8 cellular contexts compared by ENCODE assay signal in the genomic region with DNA sequence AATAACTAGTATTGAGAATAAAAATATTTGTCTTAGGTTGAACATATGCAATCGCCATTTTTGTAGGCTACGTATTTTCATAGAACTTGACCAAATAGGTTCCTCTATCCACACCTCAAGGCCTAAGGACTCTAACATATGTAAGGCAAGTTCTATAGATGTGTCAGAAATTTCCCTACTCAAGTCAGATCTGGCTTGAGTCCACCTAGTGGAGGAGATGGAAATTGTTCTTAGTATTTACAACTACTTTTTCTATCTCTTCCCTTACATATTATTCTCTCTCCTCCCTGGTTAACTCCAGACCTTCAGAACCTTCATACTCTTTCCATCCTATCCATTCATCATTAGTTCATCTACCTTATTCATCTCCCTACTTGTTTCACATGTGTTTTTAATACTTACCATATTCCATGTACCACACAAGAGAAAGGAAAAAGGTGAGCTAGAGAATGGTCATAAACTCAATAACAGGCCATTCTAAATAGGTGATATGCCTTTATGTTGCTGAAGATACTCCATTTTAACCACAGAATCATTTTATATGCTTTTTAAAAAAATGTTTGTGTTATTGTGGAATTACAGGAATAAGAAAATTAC.
DNase-seq lines count a peak whose midpoint lies in the region; ATAC-seq, FAIRE-seq and TF ChIP-seq lines count a peak whose summit lies in the region.

No MANE protein-coding gene starts in this region.

- TF ChIP-seq POLR2A in GM12891 (IDR thresholded peaks at IDR 0.05; ENCODE audit: low read depth, low read length), result no peak

- FAIRE-seq in GM12891 (lab: Jason Lieb, UNC), result peak; percentile 77

- peak; percentile 87 for ATAC-seq in HG02588 (IDR thresholded peaks at IDR 0.05; ENCODE audit: unreplicated experiment)

- H3K27ac ChIP-seq in caudate nucleus (ENCODE audit: low read depth, low read length), result no peak overlapping the region

- DNase-seq in AG08396 (ENCODE audit: low spot score), result peak; percentile 14
- DNase-seq in GM12891 (ENCODE audit: insufficient read length, low spot score), result peak; percentile 5
- peak; percentile 50 for DNase-seq in MV-4-11 (lab: John Stamatoyannopoulos, UW)
- peak; percentile 60 for DNase-seq in amniotic epithelial cell (ENCODE audit: low read depth)
- peak; percentile 34 for DNase-seq in kidney glomerular epithelial cell (lab: John Stamatoyannopoulos, UW)
- DNase-seq in caudate nucleus (lab: John Stamatoyannopoulos, UW), result no peak
- DNase-seq in mucosa of gallbladder (ENCODE audit: low spot score), result no peak

TF ChIP-seq in GM12891, 5 proteins besides CTCF, POLR2A, EP300 and RAD21:
- TF ChIP-seq TAF1 (IDR thresholded peaks at IDR 0.05; ENCODE audit: low read depth, low read length) (no peak), POU2F2 (IDR thresholded peaks at IDR 0.05; ENCODE audit: low read depth, low read length) (no peak)

Comparison
In these comparisons a context has a peak if more than half of its experiments do, and no peak if none do; other contexts are left out.
1. DNase-seq: peak in AG08396 (single experiment), GM12891 (single experiment), MV-4-11 (single experiment), amniotic epithelial cell (single experiment) and kidney glomerular epithelial cell (single experiment); none in caudate nucleus (0 of 61) and mucosa of gallbladder (single experiment).